In genomic region chr12:120588371-120588770, GRCh38 we compare ENCODE assay signal across 21 cellular contexts.
"Had no signal": no experiment of that assay in that cellular context is flagged by ENCODE, and none has a peak within 500 bp of the region (broad histone marks: within the 10 kb centered on the region; RNA-seq: fewer than 3 reads in every experiment).

No MANE protein-coding gene starts in this region.

- H3K27ac ChIP-seq: left lung, neural progenitor cell, ovary, skin epidermis, thoracic aorta, transverse colon had no signal

- H3K27me3 Mint-ChIP-seq: central memory CD8-positive, alpha-beta T cell had no signal

- H3K27ac Mint-ChIP-seq: dendritic cell treated with granulocyte-macrophage colony-stimulating factor and Interleukin-4, amounts not matched to agents 40 ng/mL and 50 ng/mL, for 4 days; natural killer cell treated with Interleukin-12 subunit alpha and Interleukin-12 subunit beta and Interleukin-15 and Interleukin-18, amount 100 ng/mL, for 72 hours; neural progenitor cell; stimulated activated naive B cell treated with anti-CD40 and anti-IgM and Interleukin-4, amounts not matched to agents 10 μg/mL and 1 μg/mL and 100 μg/mL, for 72 hours; stimulated activated naive CD8-positive, alpha-beta T cell treated with anti-CD3 and anti-CD28 coated beads, Interleukin-15, amount 100 ng/mL, for 72 hours had no signal

- H3K36me3 Mint-ChIP-seq: natural killer cell treated with Interleukin-12 subunit alpha and Interleukin-12 subunit beta and Interleukin-15 and Interleukin-18, amount 100 ng/mL, for 72 hours; neural progenitor cell; stimulated activated naive B cell treated with anti-CD40 and anti-IgM and Interleukin-4, amounts not matched to agents 10 μg/mL and 1 μg/mL and 100 μg/mL, for 72 hours had no signal

- FAIRE-seq: colon had no signal

- ATAC-seq: left lung; stimulated activated naive B cell treated with anti-CD40 and anti-IgM and Interleukin-4, amounts not matched to agents 10 μg/mL and 1 μg/mL and 100 μg/mL, for 72 hours; stimulated activated naive CD8-positive, alpha-beta T cell treated with anti-CD3 and anti-CD28 coated beads, Interleukin-15, amount 100 ng/mL, for 72 hours had no signal

- H3K9me3 ChIP-seq: esophagus squamous epithelium, left lung, ovary, thoracic aorta, transverse colon had no signal

- H3K9me3 Mint-ChIP-seq: central memory CD8-positive, alpha-beta T cell; dendritic cell treated with granulocyte-macrophage colony-stimulating factor and Interleukin-4, amounts not matched to agents 40 ng/mL and 50 ng/mL, for 4 days; natural killer cell treated with Interleukin-12 subunit alpha and Interleukin-12 subunit beta and Interleukin-15 and Interleukin-18, amount 100 ng/mL, for 72 hours; neural progenitor cell; stimulated activated naive B cell treated with anti-CD40 and anti-IgM and Interleukin-4, amounts not matched to agents 10 μg/mL and 1 μg/mL and 100 μg/mL, for 72 hours; stimulated activated naive CD8-positive, alpha-beta T cell treated with anti-CD3 and anti-CD28 coated beads, Interleukin-15, amount 100 ng/mL, for 72 hours had no signal

- H3K36me3 ChIP-seq: esophagus squamous epithelium, left lung, neural progenitor cell, ovary, thoracic aorta, transverse colon had no signal

- H3K9ac ChIP-seq: neural progenitor cell had no signal

- H2AFZ ChIP-seq: neural progenitor cell had no signal

- DNase-seq: esophagus squamous epithelium; foreskin fibroblast; hippocampal formation; kidney glomerular epithelial cell; mesenchymal stem cell; midbrain; stimulated activated CD4-positive, alpha-beta T cell treated with anti-CD3 and anti-CD28 coated beads, Interleukin-2, amount 100 ng/mL, for 24 hours; stimulated activated CD4-positive, alpha-beta T cell treated with anti-CD3 and anti-CD28 coated beads, Interleukin-4, amount 100 ng/mL, for 4 hours; stimulated activated naive B cell treated with anti-CD40 and anti-IgM and Interleukin-4, amounts not matched to agents 10 μg/mL and 1 μg/mL and 100 μg/mL, for 72 hours; stimulated activated naive CD8-positive, alpha-beta T cell treated with anti-CD3 and anti-CD28 coated beads, Interleukin-15, amount 100 ng/mL, for 72 hours had no signal

- H3K4me3 Mint-ChIP-seq: central memory CD8-positive, alpha-beta T cell; dendritic cell treated with granulocyte-macrophage colony-stimulating factor and Interleukin-4, amounts not matched to agents 40 ng/mL and 50 ng/mL, for 4 days; natural killer cell treated with Interleukin-12 subunit alpha and Interleukin-12 subunit beta and Interleukin-15 and Interleukin-18, amount 100 ng/mL, for 72 hours; neural progenitor cell; stimulated activated naive B cell treated with anti-CD40 and anti-IgM and Interleukin-4, amounts not matched to agents 10 μg/mL and 1 μg/mL and 100 μg/mL, for 72 hours; stimulated activated naive CD8-positive, alpha-beta T cell treated with anti-CD3 and anti-CD28 coated beads, Interleukin-15, amount 100 ng/mL, for 72 hours had no signal

- H3K4me2 ChIP-seq: neural progenitor cell had no signal

- H3K27me3 ChIP-seq: ovary, transverse colon had no signal

- H3K4me3 ChIP-seq: esophagus squamous epithelium, left lung, lung, neural progenitor cell, ovary, skin epidermis, thoracic aorta, transverse colon had no signal
